3 cellular contexts compared by ENCODE assay signal in genomic region chr18:26457195-26457594, GRCh38.
TF ChIP-seq lines count a peak whose summit lies in the region.

No MANE protein-coding gene starts in this region.

TF ChIP-seq in A549, 52 proteins besides CTCF, POLR2A, EP300 and RAD21 (continued from another document):
- TF ChIP-seq KDM5A (IDR thresholded peaks at IDR 0.05), result no peak
- TF ChIP-seq RFX5 (IDR thresholded peaks at IDR 0.05), result no peak
- TF ChIP-seq HOXB13 (CRISPR knock-in tag; IDR thresholded peaks at IDR 0.05; ENCODE audit: low read depth), result no peak
- TF ChIP-seq MAX (IDR thresholded peaks at IDR 0.05), result no peak
- TF ChIP-seq, protein P1, sequence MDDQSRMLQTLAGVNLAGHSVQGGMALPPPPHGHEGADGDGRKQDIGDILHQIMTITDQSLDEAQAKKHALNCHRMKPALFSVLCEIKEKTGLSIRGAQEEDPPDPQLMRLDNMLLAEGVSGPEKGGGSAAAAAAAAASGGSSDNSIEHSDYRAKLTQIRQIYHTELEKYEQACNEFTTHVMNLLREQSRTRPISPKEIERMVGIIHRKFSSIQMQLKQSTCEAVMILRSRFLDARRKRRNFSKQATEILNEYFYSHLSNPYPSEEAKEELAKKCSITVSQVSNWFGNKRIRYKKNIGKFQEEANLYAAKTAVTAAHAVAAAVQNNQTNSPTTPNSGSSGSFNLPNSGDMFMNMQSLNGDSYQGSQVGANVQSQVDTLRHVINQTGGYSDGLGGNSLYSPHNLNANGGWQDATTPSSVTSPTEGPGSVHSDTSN (IDR thresholded peaks at IDR 0.05), result no peak
TF ChIP-seq in A549: peak in this region for 0.

TF ChIP-seq in Ishikawa, 13 proteins besides CTCF, POLR2A, EP300 and RAD21 (continued from another document):
- TF ChIP-seq, protein P2, sequence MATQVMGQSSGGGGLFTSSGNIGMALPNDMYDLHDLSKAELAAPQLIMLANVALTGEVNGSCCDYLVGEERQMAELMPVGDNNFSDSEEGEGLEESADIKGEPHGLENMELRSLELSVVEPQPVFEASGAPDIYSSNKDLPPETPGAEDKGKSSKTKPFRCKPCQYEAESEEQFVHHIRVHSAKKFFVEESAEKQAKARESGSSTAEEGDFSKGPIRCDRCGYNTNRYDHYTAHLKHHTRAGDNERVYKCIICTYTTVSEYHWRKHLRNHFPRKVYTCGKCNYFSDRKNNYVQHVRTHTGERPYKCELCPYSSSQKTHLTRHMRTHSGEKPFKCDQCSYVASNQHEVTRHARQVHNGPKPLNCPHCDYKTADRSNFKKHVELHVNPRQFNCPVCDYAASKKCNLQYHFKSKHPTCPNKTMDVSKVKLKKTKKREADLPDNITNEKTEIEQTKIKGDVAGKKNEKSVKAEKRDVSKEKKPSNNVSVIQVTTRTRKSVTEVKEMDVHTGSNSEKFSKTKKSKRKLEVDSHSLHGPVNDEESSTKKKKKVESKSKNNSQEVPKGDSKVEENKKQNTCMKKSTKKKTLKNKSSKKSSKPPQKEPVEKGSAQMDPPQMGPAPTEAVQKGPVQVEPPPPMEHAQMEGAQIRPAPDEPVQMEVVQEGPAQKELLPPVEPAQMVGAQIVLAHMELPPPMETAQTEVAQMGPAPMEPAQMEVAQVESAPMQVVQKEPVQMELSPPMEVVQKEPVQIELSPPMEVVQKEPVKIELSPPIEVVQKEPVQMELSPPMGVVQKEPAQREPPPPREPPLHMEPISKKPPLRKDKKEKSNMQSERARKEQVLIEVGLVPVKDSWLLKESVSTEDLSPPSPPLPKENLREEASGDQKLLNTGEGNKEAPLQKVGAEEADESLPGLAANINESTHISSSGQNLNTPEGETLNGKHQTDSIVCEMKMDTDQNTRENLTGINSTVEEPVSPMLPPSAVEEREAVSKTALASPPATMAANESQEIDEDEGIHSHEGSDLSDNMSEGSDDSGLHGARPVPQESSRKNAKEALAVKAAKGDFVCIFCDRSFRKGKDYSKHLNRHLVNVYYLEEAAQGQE (IDR thresholded peaks at IDR 0.05; ENCODE audit: low read depth), result 0 out of 2 replicates have a peak, but pooled peaks have one; percentile 11
- 0 out of 2 replicates have a peak, but pooled peaks have one; percentile 8 for TF ChIP-seq TEAD4 (IDR thresholded peaks at IDR 0.05)

TF ChIP-seq in H1, 55 proteins besides CTCF, POLR2A, EP300 and RAD21 (continued from another document):
- TF ChIP-seq, protein P3, sequence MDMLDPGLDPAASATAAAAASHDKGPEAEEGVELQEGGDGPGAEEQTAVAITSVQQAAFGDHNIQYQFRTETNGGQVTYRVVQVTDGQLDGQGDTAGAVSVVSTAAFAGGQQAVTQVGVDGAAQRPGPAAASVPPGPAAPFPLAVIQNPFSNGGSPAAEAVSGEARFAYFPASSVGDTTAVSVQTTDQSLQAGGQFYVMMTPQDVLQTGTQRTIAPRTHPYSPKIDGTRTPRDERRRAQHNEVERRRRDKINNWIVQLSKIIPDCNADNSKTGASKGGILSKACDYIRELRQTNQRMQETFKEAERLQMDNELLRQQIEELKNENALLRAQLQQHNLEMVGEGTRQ (IDR thresholded peaks at IDR 0.05; ENCODE audit: low read length), result no peak
- no peak for TF ChIP-seq SIN3A (conservative IDR thresholded peaks at IDR 0.05 in 1 of 2, IDR thresholded peaks at IDR 0.05 in 1 of 2; ENCODE audit: low read depth in 1 of 2, low read length in 2 of 2)
